In the genomic region with DNA sequence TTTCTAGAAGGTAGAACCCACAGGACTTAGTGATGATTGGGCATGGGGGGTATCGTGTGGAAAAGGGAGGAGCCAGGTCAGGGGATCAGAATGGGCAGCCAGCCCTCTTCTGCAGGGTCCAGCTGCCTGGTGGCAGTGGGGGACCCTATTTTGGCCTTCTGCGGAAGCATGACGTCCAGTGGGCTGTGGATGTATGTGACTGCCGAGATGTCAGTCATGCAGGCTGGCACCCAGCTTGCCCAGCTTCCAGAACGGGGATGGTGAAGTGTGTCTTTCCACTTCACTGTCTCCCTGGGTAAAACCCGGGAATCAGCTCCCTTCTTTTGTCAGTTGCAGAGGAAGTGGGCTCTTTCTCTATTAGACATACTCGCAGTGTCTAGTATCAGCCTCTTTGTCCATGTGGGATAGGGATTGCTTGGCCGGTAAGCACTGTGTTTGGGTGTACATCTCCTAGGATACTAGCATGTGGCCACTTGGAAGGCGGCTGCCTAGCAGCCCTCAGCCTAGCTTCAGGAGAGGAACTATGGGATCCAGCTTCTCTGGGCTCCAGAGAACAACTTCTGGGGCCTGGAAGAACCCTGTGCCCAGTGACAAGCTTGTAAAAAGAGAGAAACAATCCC, we compare ENCODE assay signal across 2 cellular contexts.
TF ChIP-seq lines count a peak whose summit lies in the region.

No MANE protein-coding gene starts in this region.

TF ChIP-seq in SK-N-SH treated with all-trans-retinoic acid at 6 μM for 48 hours, 23 proteins besides CTCF, POLR2A, EP300 and RAD21 (continued from another document):
- TF ChIP-seq, protein P1, sequence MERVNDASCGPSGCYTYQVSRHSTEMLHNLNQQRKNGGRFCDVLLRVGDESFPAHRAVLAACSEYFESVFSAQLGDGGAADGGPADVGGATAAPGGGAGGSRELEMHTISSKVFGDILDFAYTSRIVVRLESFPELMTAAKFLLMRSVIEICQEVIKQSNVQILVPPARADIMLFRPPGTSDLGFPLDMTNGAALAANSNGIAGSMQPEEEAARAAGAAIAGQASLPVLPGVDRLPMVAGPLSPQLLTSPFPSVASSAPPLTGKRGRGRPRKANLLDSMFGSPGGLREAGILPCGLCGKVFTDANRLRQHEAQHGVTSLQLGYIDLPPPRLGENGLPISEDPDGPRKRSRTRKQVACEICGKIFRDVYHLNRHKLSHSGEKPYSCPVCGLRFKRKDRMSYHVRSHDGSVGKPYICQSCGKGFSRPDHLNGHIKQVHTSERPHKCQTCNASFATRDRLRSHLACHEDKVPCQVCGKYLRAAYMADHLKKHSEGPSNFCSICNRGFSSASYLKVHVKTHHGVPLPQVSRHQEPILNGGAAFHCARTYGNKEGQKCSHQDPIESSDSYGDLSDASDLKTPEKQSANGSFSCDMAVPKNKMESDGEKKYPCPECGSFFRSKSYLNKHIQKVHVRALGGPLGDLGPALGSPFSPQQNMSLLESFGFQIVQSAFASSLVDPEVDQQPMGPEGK (CRISPR knock-in tag; IDR thresholded peaks at IDR 0.05; ENCODE audit: borderline replicate concordance) = no peak
- TF ChIP-seq POU6F1 (CRISPR knock-in tag; IDR thresholded peaks at IDR 0.05; ENCODE audit: borderline replicate concordance, low read depth) (no peak), ESRRG (CRISPR knock-in tag; IDR thresholded peaks at IDR 0.05) (no peak), TOX (CRISPR knock-in tag; IDR thresholded peaks at IDR 0.05; ENCODE audit: borderline replicate concordance) (no peak), ZFP30 (CRISPR knock-in tag; IDR thresholded peaks at IDR 0.05) (no peak), ZNF70 (CRISPR knock-in tag; IDR thresholded peaks at IDR 0.05) (no peak), ARNTL (CRISPR knock-in tag; IDR thresholded peaks at IDR 0.05; ENCODE audit: borderline replicate concordance, low read depth) (no peak), ZC3H10 (CRISPR knock-in tag; IDR thresholded peaks at IDR 0.05) (no peak), ISL1 (CRISPR knock-in tag; IDR thresholded peaks at IDR 0.05) (no peak)

TF ChIP-seq in SK-N-SH, 30 proteins besides CTCF, POLR2A, EP300 and RAD21 (continued from another document):
- TF ChIP-seq USF2 (IDR thresholded peaks at IDR 0.05; ENCODE audit: borderline replicate concordance, low read depth, low read length) (no peak), RXRA (IDR thresholded peaks at IDR 0.05; ENCODE audit: borderline replicate concordance, low read depth) (no peak), FOSL2 (IDR thresholded peaks at IDR 0.05; ENCODE audit: borderline replicate concordance, low read depth) (no peak), NRF1 (IDR thresholded peaks at IDR 0.05; ENCODE audit: low read depth, low read length) (no peak), RCOR1 (IDR thresholded peaks at IDR 0.05; ENCODE audit: low read length) (no peak), GATA2 (CRISPR knock-in tag; IDR thresholded peaks at IDR 0.05) (no peak)
- TF ChIP-seq, protein P2, sequence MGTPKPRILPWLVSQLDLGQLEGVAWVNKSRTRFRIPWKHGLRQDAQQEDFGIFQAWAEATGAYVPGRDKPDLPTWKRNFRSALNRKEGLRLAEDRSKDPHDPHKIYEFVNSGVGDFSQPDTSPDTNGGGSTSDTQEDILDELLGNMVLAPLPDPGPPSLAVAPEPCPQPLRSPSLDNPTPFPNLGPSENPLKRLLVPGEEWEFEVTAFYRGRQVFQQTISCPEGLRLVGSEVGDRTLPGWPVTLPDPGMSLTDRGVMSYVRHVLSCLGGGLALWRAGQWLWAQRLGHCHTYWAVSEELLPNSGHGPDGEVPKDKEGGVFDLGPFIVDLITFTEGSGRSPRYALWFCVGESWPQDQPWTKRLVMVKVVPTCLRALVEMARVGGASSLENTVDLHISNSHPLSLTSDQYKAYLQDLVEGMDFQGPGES (IDR thresholded peaks at IDR 0.05; ENCODE audit: low read depth, low read length) = no peak
